Comparison of ENCODE assay signal across 1 cellular context in genomic region chr19:47228168-47228936, GRCh38.
TF ChIP-seq lines count a peak whose summit lies in the region.

No MANE protein-coding gene starts in this region.

TF ChIP-seq in HepG2, 621 proteins besides CTCF, POLR2A, EP300 and RAD21 (continued from another document and continues in another):
- TF ChIP-seq ZNF256 (CRISPR knock-in tag; conservative IDR thresholded peaks at IDR 0.05) = no peak
- no peak for TF ChIP-seq ZNF510 (CRISPR knock-in tag; IDR thresholded peaks at IDR 0.05; ENCODE audit: low read depth)
- peak; percentile 77 for TF ChIP-seq ZFY (CRISPR knock-in tag; IDR thresholded peaks at IDR 0.05)
- TF ChIP-seq ZKSCAN1 (IDR thresholded peaks at IDR 0.05; ENCODE audit: low read length) = no peak
- TF ChIP-seq ZBTB14 (CRISPR knock-in tag; IDR thresholded peaks at IDR 0.05) = no peak
- TF ChIP-seq, protein P1, sequence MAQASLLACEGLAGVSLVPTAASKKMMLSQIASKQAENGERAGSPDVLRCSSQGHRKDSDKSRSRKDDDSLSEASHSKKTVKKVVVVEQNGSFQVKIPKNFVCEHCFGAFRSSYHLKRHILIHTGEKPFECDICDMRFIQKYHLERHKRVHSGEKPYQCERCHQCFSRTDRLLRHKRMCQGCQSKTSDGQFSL (CRISPR knock-in tag; IDR thresholded peaks at IDR 0.05) = peak; percentile 73; the same call in 1 of the 2 replicates
- no peak for TF ChIP-seq NCOA5 (CRISPR knock-in tag; IDR thresholded peaks at IDR 0.05)
- TF ChIP-seq ATF3 (CRISPR knock-in tag; IDR thresholded peaks at IDR 0.05) = peak; percentile 24; the same call in 1 of the 2 replicates
- TF ChIP-seq KLF12 (CRISPR knock-in tag; IDR thresholded peaks at IDR 0.05; ENCODE audit: borderline replicate concordance) = peak; percentile 58; the same call in 1 of the 2 replicates
- TF ChIP-seq RFXAP (CRISPR knock-in tag; IDR thresholded peaks at IDR 0.05; ENCODE audit: borderline replicate concordance) = no peak; the same call in 1 of the 2 replicates
- no peak for TF ChIP-seq FOXA3 (CRISPR knock-in tag; IDR thresholded peaks at IDR 0.05)
- TF ChIP-seq SYNCRIP (IDR thresholded peaks at IDR 0.05; ENCODE audit: insufficient read depth, low read depth, low read length) = no peak
- TF ChIP-seq HMG20B (CRISPR knock-in tag; conservative IDR thresholded peaks at IDR 0.05) = 0 out of 2 replicates have a peak, but pooled peaks have one; percentile 14
- TF ChIP-seq, protein P2, sequence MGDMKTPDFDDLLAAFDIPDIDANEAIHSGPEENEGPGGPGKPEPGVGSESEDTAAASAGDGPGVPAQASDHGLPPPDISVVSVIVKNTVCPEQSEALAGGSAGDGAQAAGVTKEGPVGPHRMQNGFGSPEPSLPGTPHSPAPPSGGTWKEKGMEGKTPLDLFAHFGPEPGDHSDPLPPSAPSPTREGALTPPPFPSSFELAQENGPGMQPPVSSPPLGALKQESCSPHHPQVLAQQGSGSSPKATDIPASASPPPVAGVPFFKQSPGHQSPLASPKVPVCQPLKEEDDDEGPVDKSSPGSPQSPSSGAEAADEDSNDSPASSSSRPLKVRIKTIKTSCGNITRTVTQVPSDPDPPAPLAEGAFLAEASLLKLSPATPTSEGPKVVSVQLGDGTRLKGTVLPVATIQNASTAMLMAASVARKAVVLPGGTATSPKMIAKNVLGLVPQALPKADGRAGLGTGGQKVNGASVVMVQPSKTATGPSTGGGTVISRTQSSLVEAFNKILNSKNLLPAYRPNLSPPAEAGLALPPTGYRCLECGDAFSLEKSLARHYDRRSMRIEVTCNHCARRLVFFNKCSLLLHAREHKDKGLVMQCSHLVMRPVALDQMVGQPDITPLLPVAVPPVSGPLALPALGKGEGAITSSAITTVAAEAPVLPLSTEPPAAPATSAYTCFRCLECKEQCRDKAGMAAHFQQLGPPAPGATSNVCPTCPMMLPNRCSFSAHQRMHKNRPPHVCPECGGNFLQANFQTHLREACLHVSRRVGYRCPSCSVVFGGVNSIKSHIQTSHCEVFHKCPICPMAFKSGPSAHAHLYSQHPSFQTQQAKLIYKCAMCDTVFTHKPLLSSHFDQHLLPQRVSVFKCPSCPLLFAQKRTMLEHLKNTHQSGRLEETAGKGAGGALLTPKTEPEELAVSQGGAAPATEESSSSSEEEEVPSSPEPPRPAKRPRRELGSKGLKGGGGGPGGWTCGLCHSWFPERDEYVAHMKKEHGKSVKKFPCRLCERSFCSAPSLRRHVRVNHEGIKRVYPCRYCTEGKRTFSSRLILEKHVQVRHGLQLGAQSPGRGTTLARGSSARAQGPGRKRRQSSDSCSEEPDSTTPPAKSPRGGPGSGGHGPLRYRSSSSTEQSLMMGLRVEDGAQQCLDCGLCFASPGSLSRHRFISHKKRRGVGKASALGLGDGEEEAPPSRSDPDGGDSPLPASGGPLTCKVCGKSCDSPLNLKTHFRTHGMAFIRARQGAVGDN (CRISPR knock-in tag; IDR thresholded peaks at IDR 0.05) = peak; percentile 53
- peak; percentile 62 for TF ChIP-seq RBM22 (optimal IDR thresholded peaks at IDR 0.05; ENCODE audit: low read length)
- no peak for TF ChIP-seq SIN3B (IDR thresholded peaks at IDR 0.05; ENCODE audit: low read length)
- TF ChIP-seq MIXL1 (CRISPR knock-in tag; IDR thresholded peaks at IDR 0.05) = peak; percentile 44; the same call in 1 of the 2 replicates
- peak; percentile 36; the same call in 1 of the 2 replicates for TF ChIP-seq GATAD1 (CRISPR knock-in tag; IDR thresholded peaks at IDR 0.05)
- TF ChIP-seq ZNF788 (CRISPR knock-in tag; IDR thresholded peaks at IDR 0.05; ENCODE audit: borderline replicate concordance) = 0 out of 2 replicates have a peak, but pooled peaks have one; percentile 28
- no peak for TF ChIP-seq ZNF432 (CRISPR knock-in tag; IDR thresholded peaks at IDR 0.05; ENCODE audit: borderline replicate concordance)
- TF ChIP-seq IKZF4 (CRISPR knock-in tag; IDR thresholded peaks at IDR 0.05; ENCODE audit: borderline replicate concordance, low read depth, not compliant biosample characterization) = peak; percentile 61
- TF ChIP-seq NR2F6 (IDR thresholded peaks at IDR 0.05) = no peak
- TF ChIP-seq NR2F6 (CRISPR knock-in tag; IDR thresholded peaks at IDR 0.05) = peak; percentile 47; the same call in 1 of the 2 replicates
- TF ChIP-seq ZNF614 (CRISPR knock-in tag; IDR thresholded peaks at IDR 0.05; ENCODE audit: borderline replicate concordance) = peak; percentile 50; the same call in 1 of the 2 replicates
- TF ChIP-seq ZMAT3 (CRISPR knock-in tag; conservative IDR thresholded peaks at IDR 0.05) = 0 out of 2 replicates have a peak, but pooled peaks have one; percentile 58
- no peak for TF ChIP-seq SMAD1 (CRISPR knock-in tag; IDR thresholded peaks at IDR 0.05; ENCODE audit: borderline replicate concordance, low read depth)
- TF ChIP-seq POLR2G (IDR thresholded peaks at IDR 0.05; ENCODE audit: low read depth, low read length) = peak; percentile 39
- TF ChIP-seq GABPB1 (CRISPR knock-in tag; IDR thresholded peaks at IDR 0.05) = peak; percentile 19; the same call in 1 of the 2 replicates
- TF ChIP-seq ZNF430 (CRISPR knock-in tag; IDR thresholded peaks at IDR 0.05) = peak; percentile 18; the same call in 1 of the 2 replicates
- TF ChIP-seq NFIB (CRISPR knock-in tag; IDR thresholded peaks at IDR 0.05; ENCODE audit: borderline replicate concordance) = no peak
- TF ChIP-seq MAFG (CRISPR knock-in tag; IDR thresholded peaks at IDR 0.05) = peak; percentile 7; the same call in 1 of the 2 replicates
- TF ChIP-seq, protein P3, sequence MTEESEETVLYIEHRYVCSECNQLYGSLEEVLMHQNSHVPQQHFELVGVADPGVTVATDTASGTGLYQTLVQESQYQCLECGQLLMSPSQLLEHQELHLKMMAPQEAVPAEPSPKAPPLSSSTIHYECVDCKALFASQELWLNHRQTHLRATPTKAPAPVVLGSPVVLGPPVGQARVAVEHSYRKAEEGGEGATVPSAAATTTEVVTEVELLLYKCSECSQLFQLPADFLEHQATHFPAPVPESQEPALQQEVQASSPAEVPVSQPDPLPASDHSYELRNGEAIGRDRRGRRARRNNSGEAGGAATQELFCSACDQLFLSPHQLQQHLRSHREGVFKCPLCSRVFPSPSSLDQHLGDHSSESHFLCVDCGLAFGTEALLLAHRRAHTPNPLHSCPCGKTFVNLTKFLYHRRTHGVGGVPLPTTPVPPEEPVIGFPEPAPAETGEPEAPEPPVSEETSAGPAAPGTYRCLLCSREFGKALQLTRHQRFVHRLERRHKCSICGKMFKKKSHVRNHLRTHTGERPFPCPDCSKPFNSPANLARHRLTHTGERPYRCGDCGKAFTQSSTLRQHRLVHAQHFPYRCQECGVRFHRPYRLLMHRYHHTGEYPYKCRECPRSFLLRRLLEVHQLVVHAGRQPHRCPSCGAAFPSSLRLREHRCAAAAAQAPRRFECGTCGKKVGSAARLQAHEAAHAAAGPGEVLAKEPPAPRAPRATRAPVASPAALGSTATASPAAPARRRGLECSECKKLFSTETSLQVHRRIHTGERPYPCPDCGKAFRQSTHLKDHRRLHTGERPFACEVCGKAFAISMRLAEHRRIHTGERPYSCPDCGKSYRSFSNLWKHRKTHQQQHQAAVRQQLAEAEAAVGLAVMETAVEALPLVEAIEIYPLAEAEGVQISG (CRISPR knock-in tag; IDR thresholded peaks at IDR 0.05) = peak; percentile 12
- TF ChIP-seq MXD3 (CRISPR knock-in tag; IDR thresholded peaks at IDR 0.05) = 0 out of 2 replicates have a peak, but pooled peaks have one; percentile 35
- no peak for TF ChIP-seq ZNF138 (CRISPR knock-in tag; IDR thresholded peaks at IDR 0.05; ENCODE audit: low read depth)
- 0 out of 2 replicates have a peak, but pooled peaks have one; percentile 27 for TF ChIP-seq NFKBIZ (CRISPR knock-in tag; IDR thresholded peaks at IDR 0.05)
- no peak for TF ChIP-seq ZMAT5 (CRISPR knock-in tag; IDR thresholded peaks at IDR 0.05; ENCODE audit: borderline replicate concordance, low read depth)
- TF ChIP-seq TEAD3 (CRISPR knock-in tag; optimal IDR thresholded peaks at IDR 0.05; ENCODE audit: borderline replicate concordance) = no peak
- TF ChIP-seq HHEX (CRISPR knock-in tag; IDR thresholded peaks at IDR 0.05) = no peak
- TF ChIP-seq ZBTB38 (CRISPR knock-in tag; IDR thresholded peaks at IDR 0.05) = no peak
- no peak for TF ChIP-seq THAP7 (CRISPR knock-in tag; IDR thresholded peaks at IDR 0.05)
- TF ChIP-seq TBX2 (CRISPR knock-in tag; IDR thresholded peaks at IDR 0.05; ENCODE audit: borderline replicate concordance) = peak; percentile 34; the same call in 1 of the 2 replicates
- peak; percentile 22; the same call in 1 of the 2 replicates for TF ChIP-seq CEBPG (CRISPR knock-in tag; IDR thresholded peaks at IDR 0.05)
- TF ChIP-seq DRAP1 (CRISPR knock-in tag; IDR thresholded peaks at IDR 0.05) = peak; percentile 44; the same call in 1 of the 2 replicates
- peak; percentile 17 for TF ChIP-seq HNRNPLL (IDR thresholded peaks at IDR 0.05; ENCODE audit: low read depth, low read length, poor library complexity, severe bottlenecking)
- TF ChIP-seq FOXA1 (IDR thresholded peaks at IDR 0.05) = no peak
- TF ChIP-seq FOXA1 (CRISPR knock-in tag; IDR thresholded peaks at IDR 0.05) = peak; percentile 34
- TF ChIP-seq ZNF709 (CRISPR knock-in tag; IDR thresholded peaks at IDR 0.05) = peak; percentile 81; the same call in 1 of the 2 replicates
- peak; percentile 12; the same call in 1 of the 2 replicates for TF ChIP-seq MED1 (CRISPR knock-in tag; IDR thresholded peaks at IDR 0.05)
- no peak for TF ChIP-seq SIX1 (CRISPR knock-in tag; IDR thresholded peaks at IDR 0.05; ENCODE audit: borderline replicate concordance)
- TF ChIP-seq FOXJ3 (CRISPR knock-in tag; IDR thresholded peaks at IDR 0.05; ENCODE audit: borderline replicate concordance) = no peak
- TF ChIP-seq XBP1 (CRISPR knock-in tag; IDR thresholded peaks at IDR 0.05) = no peak
- TF ChIP-seq MXI1 (IDR thresholded peaks at IDR 0.05; ENCODE audit: borderline replicate concordance, low read depth, low read length) = peak; percentile 68; the same call in 2 of the 3 replicates
- peak; percentile 80; the same call in 1 of the 2 replicates for TF ChIP-seq SP5 (CRISPR knock-in tag; IDR thresholded peaks at IDR 0.05; ENCODE audit: borderline replicate concordance, low read depth)
- 0 out of 2 replicates have a peak, but pooled peaks have one; percentile 1 for TF ChIP-seq ZNF749 (CRISPR knock-in tag; IDR thresholded peaks at IDR 0.05; ENCODE audit: borderline replicate concordance)
- TF ChIP-seq ATF7-NPFF (CRISPR knock-in tag; IDR thresholded peaks at IDR 0.05; ENCODE audit: low read depth) = no peak
- no peak for TF ChIP-seq SP1 (IDR thresholded peaks at IDR 0.05)
- TF ChIP-seq SP1 (CRISPR knock-in tag; IDR thresholded peaks at IDR 0.05) = peak; percentile 49; the same call in 1 of the 2 replicates
- TF ChIP-seq ZBTB33 (CRISPR knock-in tag; IDR thresholded peaks at IDR 0.05) = peak; percentile 25; the same call in 1 of the 2 replicates
- TF ChIP-seq AGO1 (IDR thresholded peaks at IDR 0.05; ENCODE audit: low read depth, low read length, poor library complexity, severe bottlenecking) = peak; percentile 56
- TF ChIP-seq KAT2B (IDR thresholded peaks at IDR 0.05; ENCODE audit: borderline replicate concordance, low read depth, low read length) = no peak
- TF ChIP-seq KDM2A (CRISPR knock-in tag; IDR thresholded peaks at IDR 0.05; ENCODE audit: borderline replicate concordance, low read depth) = peak; percentile 47; the same call in 1 of the 2 replicates
- TF ChIP-seq KLF9 (CRISPR knock-in tag; IDR thresholded peaks at IDR 0.05; ENCODE audit: low read depth) = peak; percentile 42; the same call in 1 of the 2 replicates
- no peak for TF ChIP-seq NRL (CRISPR knock-in tag; IDR thresholded peaks at IDR 0.05; ENCODE audit: borderline replicate concordance)
- TF ChIP-seq SNAPC2 (CRISPR knock-in tag; IDR thresholded peaks at IDR 0.05) = 0 out of 2 replicates have a peak, but pooled peaks have one; percentile 29
